Comparison of ENCODE assay signal across 20 cellular contexts in genomic region chr3:170599083-170599482, GRCh38. TPM values are rescaled to one million over a fixed set of nuclear protein-coding genes. Genes with fewer than 3 reads are reported as not detected.
"Had no signal": no experiment of that assay in that cellular context is flagged by ENCODE, and none has a peak within 500 bp of the region (broad histone marks: within the 10 kb centered on the region; RNA-seq: fewer than 3 reads in every experiment).

No MANE protein-coding gene starts in this region.

- H3K36me3 Mint-ChIP-seq: stimulated activated memory B cell treated with anti-CD40 and anti-IgM and Interleukin-4, amounts not matched to agents 10 μg/mL and 1 μg/mL and 100 μg/mL, for 72 hours had no signal

- DNase-seq: dermis blood vessel endothelial cell; foreskin keratinocyte; head of caudate nucleus; naive thymus-derived CD8-positive, alpha-beta T cell; psoas muscle; retina; right lobe of liver; spleen; stimulated activated CD4-positive, alpha-beta T cell treated with anti-CD3 and anti-CD28 coated beads, Interleukin-15, amount 100 ng/mL, for 24 hours; stimulated activated CD4-positive, alpha-beta T cell treated with anti-CD3 and anti-CD28 coated beads, Interleukin-1b, Interleukin-23, amount 100 ng/mL, for 48 hours; stimulated activated CD4-positive, alpha-beta T cell treated with anti-CD3 and anti-CD28 coated beads, Interleukin-4, amount 100 ng/mL, for 24 hours; upper lobe of right lung had no signal

- H3K36me3 ChIP-seq: neutrophil, right lobe of liver, spleen, tibial nerve, upper lobe of right lung, vagina had no signal

- H3K9me3 ChIP-seq: neutrophil, psoas muscle, right lobe of liver, spleen, tibial nerve, upper lobe of right lung, vagina had no signal

- H3K9me3 Mint-ChIP-seq: stimulated activated memory B cell treated with anti-CD40 and anti-IgM and Interleukin-4, amounts not matched to agents 10 μg/mL and 1 μg/mL and 100 μg/mL, for 72 hours had no signal

- ATAC-seq: foreskin keratinocyte; naive thymus-derived CD8-positive, alpha-beta T cell; psoas muscle; right lobe of liver; stimulated activated memory B cell treated with anti-CD40 and anti-IgM and Interleukin-4, amounts not matched to agents 10 μg/mL and 1 μg/mL and 100 μg/mL, for 72 hours; upper lobe of right lung had no signal

- H3K4me3 Mint-ChIP-seq: naive thymus-derived CD8-positive, alpha-beta T cell; stimulated activated memory B cell treated with anti-CD40 and anti-IgM and Interleukin-4, amounts not matched to agents 10 μg/mL and 1 μg/mL and 100 μg/mL, for 72 hours; stimulated activated naive CD8-positive, alpha-beta T cell treated with anti-CD3 and anti-CD28 coated beads, Interleukin-15, Interleukin-2, amounts not matched to agents 100 ng/mL and 50 ng/mL, for 24 hours had no signal

- H3K4me1 Mint-ChIP-seq: naive thymus-derived CD8-positive, alpha-beta T cell; stimulated activated memory B cell treated with anti-CD40 and anti-IgM and Interleukin-4, amounts not matched to agents 10 μg/mL and 1 μg/mL and 100 μg/mL, for 72 hours had no signal

- H3K4me3 ChIP-seq: hepatocyte, psoas muscle, right lobe of liver, spleen, tibial nerve, upper lobe of right lung, vagina had no signal

- H3K4me1 ChIP-seq: foreskin keratinocyte, psoas muscle, spleen, tibial nerve, upper lobe of right lung, vagina had no signal

- H3K27ac Mint-ChIP-seq: naive thymus-derived CD8-positive, alpha-beta T cell; stimulated activated memory B cell treated with anti-CD40 and anti-IgM and Interleukin-4, amounts not matched to agents 10 μg/mL and 1 μg/mL and 100 μg/mL, for 72 hours; stimulated activated naive CD8-positive, alpha-beta T cell treated with anti-CD3 and anti-CD28 coated beads, Interleukin-15, Interleukin-2, amounts not matched to agents 100 ng/mL and 50 ng/mL, for 24 hours had no signal

- H3K27ac ChIP-seq: foreskin keratinocyte, hepatocyte, neutrophil, psoas muscle, right lobe of liver, spleen, tibial nerve, upper lobe of right lung, vagina had no signal

RNA-seq across cellular contexts. Expression of gene SLC7A14, which starts 13.2 kb away (rescaled TPM):
- total RNA-seq: kidney epithelial cell; mesenteric fat pad; naive thymus-derived CD8-positive, alpha-beta T cell; spleen; upper lobe of right lung had no signal
